8 cellular contexts compared by ENCODE assay signal in genomic region chr15:41660235-41661077, GRCh38. TPM values are rescaled to one million over a fixed set of nuclear protein-coding genes. Genes with fewer than 3 reads are reported as not detected.
DNase-seq lines count a peak whose midpoint lies in the region; ATAC-seq and TF ChIP-seq lines count a peak whose summit lies in the region.

TSS of gene MGA (plus strand) at chr15:41660405.

- no peak for TF ChIP-seq EP300 in sigmoid colon (IDR thresholded peaks at IDR 0.05)

- H3K27ac ChIP-seq in sigmoid colon, result peak within 1 kb of the TSS; percentile 75 to 86 (median 82)

- 1% methylated on average over 93 of the region's 93 CpGs for WGBS in sigmoid colon, 2 donors

- no peaks in the 10 kb centered on the region for H3K36me3 ChIP-seq in sigmoid colon

- H3K4me3 ChIP-seq in astrocyte of the spinal cord (ENCODE audit: low read depth, low read length) (peak within 1 kb of the TSS; percentile 57), sigmoid colon (peak within 1 kb of the TSS; percentile 41 to 62 (median 55))

- no peaks in the 10 kb centered on the region for H3K27me3 ChIP-seq in sigmoid colon

- ATAC-seq in HG02798 (IDR thresholded peaks at IDR 0.05; ENCODE audit: poor library complexity, unreplicated experiment), result peak; percentile 81

- peak; percentile 54 for DNase-seq in NCI-H1417 treated with DMSO at 0.1 percent for 48 hours (lab: John Stamatoyannopoulos, UW)
- DNase-seq in T1000 (lab: John Stamatoyannopoulos, UW), result peak; percentile 75
- DNase-seq in astrocyte of the spinal cord (ENCODE audit: low read depth, low spot score), result peak; percentile 93
- DNase-seq in iPS DF 19.7 (ENCODE audit: low read depth, low spot score), result peak; percentile 63
- DNase-seq in sigmoid colon, result peak; percentile 95
- no peak for DNase-seq in SKM-1 (lab: John Stamatoyannopoulos, UW; ENCODE audit: unreplicated experiment)

- in situ Hi-C loops in astrocyte of the spinal cord (cut with HindIII; ENCODE audit: low sequenced_read_pairs), result no loop called here

- intact Hi-C loops in sigmoid colon (cut with DNase I), result loop anchor here (1.0 to 5.0 kb wide), 3 partner anchors 39 to 112 kb away; partner anchors contain the start of genes MAPKBP1 and TYRO3

- H3K4me1 ChIP-seq in sigmoid colon, result peaks cover 0 to 45% (median 29%) of the 10 kb centered on the region in 4 donors

- TF ChIP-seq POLR2A in GM15510 (IDR thresholded peaks at IDR 0.05; ENCODE audit: borderline replicate concordance, extremely low read depth, insufficient read length), result peak; percentile 66
- TF ChIP-seq POLR2A in sigmoid colon (IDR thresholded peaks at IDR 0.05), result no peak

- no peaks in the 10 kb centered on the region for H3K9me3 ChIP-seq in sigmoid colon

- TF ChIP-seq CTCF in astrocyte of the spinal cord (IDR thresholded peaks at IDR 0.05; ENCODE audit: low read depth, low read length) (peak; percentile 23), sigmoid colon (IDR thresholded peaks at IDR 0.05) (no peak)

RNA-seq across cellular contexts. Expression of gene MGA, which starts in this region (rescaled TPM):
- total RNA-seq in sigmoid colon, result 10 to 100 TPM; 36.0 to 64.8 (median 60.6) TPM
- 1 to 10 TPM; 1.4 to 5.6 (median 2.4) TPM for polyA plus RNA-seq in sigmoid colon
